ENCODE assay signal across 31 cellular contexts in genomic region chr14:73606271-73606670, GRCh38. TPM values are rescaled to one million over a fixed set of nuclear protein-coding genes. Genes with fewer than 3 reads are reported as not detected.
"Had no signal": no experiment of that assay in that cellular context is flagged by ENCODE, and none has a peak within 500 bp of the region (broad histone marks: within the 10 kb centered on the region; RNA-seq: fewer than 3 reads in every experiment).

No MANE protein-coding gene starts in this region.

- DNase-seq: dermis blood vessel endothelial cell; dorsolateral prefrontal cortex; effector CD4-positive, alpha-beta T cell; effector memory CD4-positive, alpha-beta T cell; foreskin melanocyte; gastrocnemius medialis; glutamatergic neuron; head of caudate nucleus; heart right ventricle; hippocampal formation; left cardiac atrium; left lung; left ventricle myocardium superior; lower lobe of right lung; mesenchymal stem cell; mucosa of descending colon; naive B cell had no signal

- H3K9me3 ChIP-seq: esophagus muscularis mucosa, gastrocnemius medialis, left lung, lower lobe of right lung, mucosa of descending colon had no signal

- H3K4me3 ChIP-seq: coronary artery, dorsolateral prefrontal cortex, esophagus muscularis mucosa, gastrocnemius medialis, heart right ventricle, left lung, lower lobe of right lung, mucosa of descending colon had no signal

- H3K36me3 ChIP-seq: esophagus muscularis mucosa, gastrocnemius medialis, heart right ventricle, left lung, lower lobe of right lung had no signal

- ATAC-seq: gastrocnemius medialis, heart right ventricle, left cardiac atrium, left lung, left ventricle myocardium superior, lower lobe of right lung, mucosa of descending colon had no signal

- H3K27ac Mint-ChIP-seq: mesothelial cell of epicardium, naive B cell had no signal

- H3K36me3 Mint-ChIP-seq: mesothelial cell of epicardium, naive B cell had no signal

- FAIRE-seq: endothelial cell of umbilical vein, islet of Langerhans, keratinocyte had no signal

- H3K4me1 ChIP-seq: esophagus muscularis mucosa, gastrocnemius medialis, heart right ventricle, left lung, lower lobe of right lung had no signal

- H3K27me3 ChIP-seq: dorsolateral prefrontal cortex, esophagus muscularis mucosa, gastrocnemius medialis, heart right ventricle, left lung had no signal

- H3K4me1 Mint-ChIP-seq: naive B cell had no signal

- H3K27ac ChIP-seq: coronary artery, dorsolateral prefrontal cortex, esophagus muscularis mucosa, gastrocnemius medialis, heart right ventricle, left lung, lower lobe of right lung had no signal

- H3K4me3 Mint-ChIP-seq: mesothelial cell of epicardium, naive B cell had no signal

RNA-seq across cellular contexts. Expression of gene ACOT6, which starts 6.0 kb away (rescaled TPM):
- total RNA-seq: dermis blood vessel endothelial cell, endothelial cell of umbilical vein, epithelial cell of proximal tubule, esophagus muscularis mucosa, fibroblast of lung, gastrocnemius medialis, glomerular endothelial cell, heart right ventricle, kidney epithelial cell, left cardiac atrium, left lung, left ventricle myocardium superior, lower lobe of right lung, mesenteric fat pad, mesothelial cell of epicardium, mucosa of descending colon, myocyte had no signal
- polyA plus RNA-seq: endothelial cell of umbilical vein, esophagus, fibroblast of lung, heart right ventricle, keratinocyte had no signal

RNA-seq across cellular contexts. Expression of gene HEATR4, which starts 47.5 kb away (rescaled TPM):
- total RNA-seq: dermis blood vessel endothelial cell, endothelial cell of umbilical vein, fibroblast of villous mesenchyme, glomerular endothelial cell, kidney epithelial cell had no signal
- polyA plus RNA-seq: endothelial cell of umbilical vein had no signal
